ENCODE assay signal across 15 cellular contexts in genomic region chr3:47412842-47413520, GRCh38. TPM values are rescaled to one million over a fixed set of nuclear protein-coding genes. Genes with fewer than 3 reads are reported as not detected.
DNase-seq lines count a peak whose midpoint lies in the region; ATAC-seq and TF ChIP-seq lines count a peak whose summit lies in the region.
"Had no signal": no experiment of that assay in that cellular context is flagged by ENCODE, and none has a peak within 500 bp of the region (broad histone marks: within the 10 kb centered on the region; RNA-seq: fewer than 3 reads in every experiment).

No MANE protein-coding gene starts in this region.

- no peaks in the 10 kb centered on the region for H3K79me2 ChIP-seq in OCI-LY7 (ENCODE audit: insufficient read depth, low read depth, low read length)

- BruUV-seq in OCI-LY7 (replicated peaks; lab: Mats Ljungman, UMichigan), result TSS peak; percentile 70

- no peaks in the 10 kb centered on the region for H3K4me1 ChIP-seq in OCI-LY7 (ENCODE audit: insufficient read depth, low read length, poor library complexity, severe bottlenecking)
- H3K4me1 ChIP-seq: colonic mucosa, prostate gland had no signal

- peak overlapping the region; percentile 81 for H3K27ac Mint-ChIP-seq in stimulated activated effector memory CD8-positive, alpha-beta T cell treated with anti-CD3 and anti-CD28 coated beads, Interleukin-12 subunit alpha, Interleukin-12 subunit beta, amount 100 ng/mL, for 72 hours
- H3K27ac Mint-ChIP-seq: WTC11 had no signal

- no peaks in the 10 kb centered on the region for H4K20me1 ChIP-seq in OCI-LY7 (ENCODE audit: insufficient read depth, low read length)

- H3K4me3 Mint-ChIP-seq in stimulated activated effector memory CD8-positive, alpha-beta T cell treated with anti-CD3 and anti-CD28 coated beads, Interleukin-12 subunit alpha, Interleukin-12 subunit beta, amount 100 ng/mL, for 72 hours, result no peak overlapping the region
- H3K4me3 Mint-ChIP-seq: WTC11 had no signal

- no peaks in the 10 kb centered on the region for H3K9me2 ChIP-seq in OCI-LY7 (ENCODE audit: insufficient read depth, low read length)

- ATAC-seq in stimulated activated effector memory CD8-positive, alpha-beta T cell treated with anti-CD3 and anti-CD28 coated beads, Interleukin-12 subunit alpha, Interleukin-12 subunit beta, amount 100 ng/mL, for 72 hours, result no peak
- ATAC-seq in HG03432 (IDR thresholded peaks at IDR 0.05; ENCODE audit: unreplicated experiment), result no peak
- ATAC-seq: WTC11 had no signal

- H3K9me3 ChIP-seq in OCI-LY7 (ENCODE audit: low read length), result no peaks in the 10 kb centered on the region
- H3K9me3 ChIP-seq: colonic mucosa, prostate gland had no signal

- H3K4me3 ChIP-seq in OCI-LY7 (ENCODE audit: low read depth, low read length, poor library complexity, severe bottlenecking), result no peak overlapping the region
- H3K4me3 ChIP-seq in dorsolateral prefrontal cortex, result no peak overlapping the region
- H3K4me3 ChIP-seq: colonic mucosa, prostate gland had no signal

- peaks cover 81% of the 10 kb centered on the region for H3K36me3 Mint-ChIP-seq in stimulated activated effector memory CD8-positive, alpha-beta T cell treated with anti-CD3 and anti-CD28 coated beads, Interleukin-12 subunit alpha, Interleukin-12 subunit beta, amount 100 ng/mL, for 72 hours

- intact Hi-C loops in OCI-LY7 (cut with micrococcal nuclease; ENCODE audit: unreplicated experiment), result no loop called here
- intact Hi-C loops in dorsolateral prefrontal cortex (cut with DNase I), result no loop called here

- POLR2A ChIA-PET in OCI-LY7 (lab: Charles Lee), result interaction anchor here (0.6 kb wide), 1 partner anchor 403 kb away, joined by 3 read pairs; no protein-coding TSS in a partner anchor

- H3K27ac ChIP-seq in OCI-LY7 (ENCODE audit: low read depth, low read length, poor library complexity, severe bottlenecking) (no peak overlapping the region), dorsolateral prefrontal cortex (peak overlapping the region in 58 of 59 donors; percentile 55 to 96 (median 88))
- H3K27ac ChIP-seq: colonic mucosa, prostate gland had no signal

- TF ChIP-seq CTCF in OCI-LY7 (conservative IDR thresholded peaks at IDR 0.05; ENCODE audit: low read length), result no peak
- TF ChIP-seq CTCF in dorsolateral prefrontal cortex (IDR thresholded peaks at IDR 0.05 in 54 of 56, conservative IDR thresholded peaks at IDR 0.05 in 2 of 56; ENCODE audit: low read depth in 1 of 56, partially characterized antibody in 56 of 56), result peak in 7 of 56 donors; percentile 8 to 42 (median 25)

- in situ Hi-C loops in KBM-7 (cut with MboI; ENCODE audit: low pct_unique_long_range_greater_than_20kb, low sequenced_read_pairs), result no loop called here

- no peaks in the 10 kb centered on the region for H3K27me3 ChIP-seq in dorsolateral prefrontal cortex
- H3K27me3 ChIP-seq: colonic mucosa had no signal

- no peak overlapping the region for H2AFZ ChIP-seq in OCI-LY7 (ENCODE audit: low read length)

- peak; percentile 53 for DNase-seq in activated effector memory CD4-positive, alpha-beta T cell treated with anti-CD3 and anti-CD28 coated beads, Interleukin-2, amount 50 U/mL, for 16 hours
- no peak for DNase-seq in activated effector memory CD4-positive, alpha-beta T cell treated with Interleukin-2 at 50 U/mL for 16 hours
- DNase-seq in OCI-LY7 (ENCODE audit: low spot score) (no peak), dorsolateral prefrontal cortex (no peak), KBM-7 (no peak), NCI-H146 treated with DMSO at 0.1 percent for 48 hours (lab: John Stamatoyannopoulos, UW; ENCODE audit: unreplicated experiment) (no peak)
- no peak for DNase-seq in stimulated activated effector memory CD8-positive, alpha-beta T cell treated with anti-CD3 and anti-CD28 coated beads, Interleukin-12 subunit alpha, Interleukin-12 subunit beta, amount 100 ng/mL, for 72 hours (ENCODE audit: low spot score in 2 of 2)
- DNase-seq: activated T-cell treated with anti-CD3 and anti-CD28 coated beads, Interleukin-2, amount 50 U/mL, for 1 hour; AML-193; colonic mucosa; HCEC 1CT; NCI-H2171 had no signal

- peaks cover 86% of the 10 kb centered on the region for H3K36me3 ChIP-seq in OCI-LY7 (ENCODE audit: insufficient read depth, low read length)

- H3K4me2 ChIP-seq in OCI-LY7 (ENCODE audit: low read length), result no peak overlapping the region

- peaks cover 20% of the 10 kb centered on the region for H3K4me1 Mint-ChIP-seq in stimulated activated effector memory CD8-positive, alpha-beta T cell treated with anti-CD3 and anti-CD28 coated beads, Interleukin-12 subunit alpha, Interleukin-12 subunit beta, amount 100 ng/mL, for 72 hours

- no peaks in the 10 kb centered on the region for H3K9me3 Mint-ChIP-seq in stimulated activated effector memory CD8-positive, alpha-beta T cell treated with anti-CD3 and anti-CD28 coated beads, Interleukin-12 subunit alpha, Interleukin-12 subunit beta, amount 100 ng/mL, for 72 hours

- CTCF ChIA-PET in OCI-LY7 (lab: Charles Lee; ENCODE audit: unreplicated experiment), result no interaction called here

RNA-seq across cellular contexts. Expression of gene PTPN23, which starts 32.2 kb away (rescaled TPM):
- total RNA-seq in OCI-LY7 (2014; rRNA removed; shearing (Covaris generic)), result 13.6 and 15.5 TPM in 2 replicates
- total RNA-seq in OCI-LY7 (2022) (40.0 and 41.1 TPM in 2 replicates), dorsolateral prefrontal cortex (10 to 100 TPM; 40.8 to 75.9 (median 53.6) TPM)
